Comparison of ENCODE assay signal across 8 cellular contexts in genomic region chr17:48259710-48260291, GRCh38.
DNase-seq lines count a peak whose midpoint lies in the region; ATAC-seq and TF ChIP-seq lines count a peak whose summit lies in the region.

No MANE protein-coding gene starts in this region.

- no TSS peak for BruUV-seq in Calu3 (replicated peaks; lab: Mats Ljungman, UMichigan)

- CTCF ChIA-PET in Calu3 (lab: Charles Lee) = interaction anchor here (0.6 to 5.8 kb wide), 25 partner anchors 9 to 492 kb away, joined by 3 to 84 read pairs (median 4); no protein-coding TSS in a partner anchor

- H3K27ac Mint-ChIP-seq in Calu3 (ENCODE audit: unreplicated experiment) = peak overlapping the region; percentile 73

- no peaks in the 10 kb centered on the region for H3K9me3 Mint-ChIP-seq in Calu3 (ENCODE audit: low read depth, unreplicated experiment)

- H3K4me3 Mint-ChIP-seq in Calu3 (ENCODE audit: low read depth, unreplicated experiment) = no peak overlapping the region

- H3K36me3 Mint-ChIP-seq in Calu3 (ENCODE audit: insufficient read depth, unreplicated experiment) = no peaks in the 10 kb centered on the region

- TF ChIP-seq CTCF in Calu3 (IDR thresholded peaks at IDR 0.05; ENCODE audit: unreplicated experiment) = peak; percentile 84

- DNase-seq in Calu3 (peak; percentile 60), SKM-1 (lab: John Stamatoyannopoulos, UW; ENCODE audit: unreplicated experiment) (peak; percentile 10), inferior parietal cortex (ENCODE audit: extremely low spot score) (peak; percentile 14), NK-92 (lab: John Stamatoyannopoulos, UW; ENCODE audit: unreplicated experiment) (no peak)
- DNase-seq in activated effector memory CD4-positive, alpha-beta T cell treated with Interleukin-2 at 50 U/mL for 16 hours = no peak

- TF ChIP-seq RAD21 in Ishikawa (IDR thresholded peaks at IDR 0.05; ENCODE audit: low read depth) = peak; percentile 62

- intact Hi-C loops in Calu3 (cut with micrococcal nuclease; ENCODE audit: unreplicated experiment) = loop anchor here (1.0 to 5.0 kb wide), 4 partner anchors 44 to 98 kb away; no protein-coding TSS in a partner anchor

- H3K27me3 Mint-ChIP-seq in Calu3 (ENCODE audit: unreplicated experiment) = no peaks in the 10 kb centered on the region

- ATAC-seq in GM21786 (IDR thresholded peaks at IDR 0.05; ENCODE audit: unreplicated experiment) (no peak), GM21825 (IDR thresholded peaks at IDR 0.05; ENCODE audit: unreplicated experiment) (no peak)

- no peak for TF ChIP-seq EP300 in Ishikawa (IDR thresholded peaks at IDR 0.05; ENCODE audit: borderline replicate concordance)

- peaks cover 55% of the 10 kb centered on the region for H3K4me1 Mint-ChIP-seq in Calu3 (ENCODE audit: low read depth, unreplicated experiment)

TF ChIP-seq in Ishikawa, 13 proteins besides CTCF, POLR2A, EP300 and RAD21:
- TF ChIP-seq ZBTB7A (IDR thresholded peaks at IDR 0.05; ENCODE audit: low read depth) (no peak), FOXM1 (IDR thresholded peaks at IDR 0.05; ENCODE audit: borderline replicate concordance, low read depth) (no peak), REST (IDR thresholded peaks at IDR 0.05; ENCODE audit: low read depth) (no peak), TCF12 (IDR thresholded peaks at IDR 0.05; ENCODE audit: low read depth) (no peak), CREB1 (IDR thresholded peaks at IDR 0.05; ENCODE audit: low read depth) (no peak), USF1 (IDR thresholded peaks at IDR 0.05) (no peak), NFIC (IDR thresholded peaks at IDR 0.05) (no peak), MAX (IDR thresholded peaks at IDR 0.05) (no peak), TEAD4 (IDR thresholded peaks at IDR 0.05) (no peak), EGR1 (IDR thresholded peaks at IDR 0.05) (no peak), YY1 (IDR thresholded peaks at IDR 0.05; ENCODE audit: low read depth) (no peak), CEBPB (IDR thresholded peaks at IDR 0.05) (no peak), TAF1 (IDR thresholded peaks at IDR 0.05; ENCODE audit: low read depth) (no peak)

Comparison
In these comparisons a context has a peak if more than half of its experiments do, and no peak if none do; other contexts are left out.
1. DNase-seq: peak in Calu3 (single experiment), SKM-1 (single experiment) and inferior parietal cortex (single experiment); none in NK-92 (single experiment) and activated effector memory CD4-positive, alpha-beta T cell treated with Interleukin-2 at 50 U/mL for 16 hours (single experiment).